9 cellular contexts compared by ENCODE assay signal in the genomic region with DNA sequence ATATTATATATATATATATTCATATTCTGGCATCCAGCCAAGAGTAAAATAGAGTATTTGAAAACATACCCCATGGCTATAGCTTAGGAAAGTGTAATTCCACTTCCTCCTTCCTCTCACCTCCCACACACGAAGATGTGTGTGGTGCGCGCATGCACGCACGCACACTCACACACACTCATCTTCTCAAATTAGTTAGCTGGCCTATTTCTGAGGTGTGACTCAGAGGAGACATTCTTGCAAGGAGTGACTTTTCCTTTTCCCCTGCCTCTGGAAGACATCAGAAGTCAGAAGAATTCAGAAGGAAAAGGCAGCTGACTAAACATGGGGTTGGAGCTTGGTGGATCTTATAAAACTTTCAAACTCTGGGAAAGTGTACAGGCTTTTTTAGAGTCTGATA. TPM values are rescaled to one million over a fixed set of nuclear protein-coding genes. Genes with fewer than 3 reads are reported as not detected.
DNase-seq lines count a peak whose midpoint lies in the region; ATAC-seq and TF ChIP-seq lines count a peak whose summit lies in the region.
"Had no signal": no experiment of that assay in that cellular context is flagged by ENCODE, and none has a peak within 500 bp of the region (broad histone marks: within the 10 kb centered on the region; RNA-seq: fewer than 3 reads in every experiment).

No MANE protein-coding gene starts in this region.

- no peak overlapping the region for H3K18ac ChIP-seq in trophoblast cell (ENCODE audit: low read length)

- no peak overlapping the region for H4K12ac ChIP-seq in trophoblast cell (ENCODE audit: low read depth, low read length)

- H2BK120ac ChIP-seq in trophoblast cell (ENCODE audit: insufficient read depth, low read length, poor library complexity), result no peak overlapping the region

- H3K27me3 ChIP-seq in brain microvascular endothelial cell (replicated peaks) (no peaks in the 10 kb centered on the region), trophoblast cell (ENCODE audit: insufficient read depth, low read length) (no peaks in the 10 kb centered on the region)

- H3K23ac ChIP-seq in trophoblast cell (ENCODE audit: low read length), result no peak overlapping the region

- no peak overlapping the region for H3K14ac ChIP-seq in trophoblast cell (ENCODE audit: low read length)

- peaks cover 3 to 22% of the 10 kb centered on the region in 2 experiments for H3K4me1 ChIP-seq in trophoblast cell (ENCODE audit: control insufficient read depth in 1 of 2, insufficient read depth in 2 of 2, low read length in 2 of 2)

- ATAC-seq in GM18499 (IDR thresholded peaks at IDR 0.05; ENCODE audit: insufficient read depth, unreplicated experiment) (peak; percentile 24), HG03342 (IDR thresholded peaks at IDR 0.05; ENCODE audit: unreplicated experiment) (peak; percentile 21)

- no peak overlapping the region for H2AK5ac ChIP-seq in trophoblast cell (ENCODE audit: low read length)

- no peak overlapping the region for H3K4me2 ChIP-seq in trophoblast cell (ENCODE audit: low read length)

- H3K79me2 ChIP-seq in trophoblast cell (ENCODE audit: control insufficient read depth, insufficient read depth, low read length, poor library complexity), result no peaks in the 10 kb centered on the region

- no peaks in the 10 kb centered on the region for H3K9me3 ChIP-seq in trophoblast cell (ENCODE audit: insufficient read depth, low read depth, low read length)

- no peak for TF ChIP-seq CTCF in brain microvascular endothelial cell (IDR thresholded peaks at IDR 0.05; ENCODE audit: low read depth, low read length, missing control alignments)

- H3K9ac ChIP-seq in trophoblast cell (ENCODE audit: low read length), result no peak overlapping the region

- no peaks in the 10 kb centered on the region for H3K36me3 ChIP-seq in brain microvascular endothelial cell (replicated peaks)
- no peaks in the 10 kb centered on the region for H3K36me3 ChIP-seq in trophoblast cell (ENCODE audit: control insufficient read depth in 1 of 2, insufficient read depth in 2 of 2, low read length in 2 of 2)

- no peak overlapping the region for H3K4me3 ChIP-seq in brain microvascular endothelial cell (ENCODE audit: low read depth, low read length)
- H3K4me3 ChIP-seq in trophoblast cell (ENCODE audit: low read depth, low read length), result no peak overlapping the region

- peaks cover 28% of the 10 kb centered on the region for H3K79me1 ChIP-seq in trophoblast cell (ENCODE audit: low read length)

- no peak overlapping the region for H4K8ac ChIP-seq in trophoblast cell (ENCODE audit: low read depth, low read length)

- DNase-seq in brain microvascular endothelial cell (peak; percentile 86), trophoblast cell (peak; percentile 35 to 67), GOT3 (lab: John Stamatoyannopoulos, UW) (no peak), NCI-H1417 (lab: John Stamatoyannopoulos, UW) (no peak), NCI-H2107 (lab: John Stamatoyannopoulos, UW) (no peak)
- DNase-seq in activated CD4-positive, alpha-beta T cell treated with anti-CD3 and anti-CD28 coated beads for 4 hours, result no peak
- DNase-seq: stimulated activated CD4-positive, alpha-beta T cell treated with anti-CD3 and anti-CD28 coated beads, Interleukin-4, amount 100 ng/mL, for 4 hours had no signal

- no peak overlapping the region for H2BK12ac ChIP-seq in trophoblast cell (ENCODE audit: low read length)

- no peak overlapping the region for H4K91ac ChIP-seq in trophoblast cell (ENCODE audit: low read depth, low read length)

- in situ Hi-C loops in brain microvascular endothelial cell (cut with HindIII; ENCODE audit: low pct_ligation_motif_present, low sequenced_read_pairs), result no loop called here

- no peak overlapping the region for H3K4ac ChIP-seq in trophoblast cell (ENCODE audit: low read depth, low read length)

- WGBS in trophoblast cell (ENCODE audit: extremely low coverage, insufficient coverage, insufficient read length), result no CpG with 5 or more reads among the region's 5 CpGs

- H2BK5ac ChIP-seq in trophoblast cell (ENCODE audit: low read depth, low read length, poor library complexity), result no peak overlapping the region

- H2AFZ ChIP-seq in trophoblast cell (ENCODE audit: insufficient read depth, low read length, poor library complexity), result no peak overlapping the region

- H3K27ac ChIP-seq in brain microvascular endothelial cell (peak overlapping the region; percentile 27), trophoblast cell (ENCODE audit: low read depth, low read length) (peak overlapping the region; percentile 64)

RNA-seq across cellular contexts. Expression of gene ENPEP, which starts 8.8 kb away (rescaled TPM):
- 20.1 and 20.5 TPM in 2 replicates for polyA plus RNA-seq in trophoblast cell (2013)

Comparison
In these comparisons a context has a peak if more than half of its experiments do, and no peak if none do; other contexts are left out.
1. DNase-seq: peak in brain microvascular endothelial cell (single experiment) and trophoblast cell (2 of 2); none in activated CD4-positive, alpha-beta T cell treated with anti-CD3 and anti-CD28 coated beads for 4 hours (0 of 2), GOT3 (single experiment), NCI-H1417 (0 of 3) and NCI-H2107 (single experiment).